11 cellular contexts compared by ENCODE assay signal in genomic region chr19:58395979-58396627, GRCh38. TPM values are rescaled to one million over a fixed set of nuclear protein-coding genes. Genes with fewer than 3 reads are reported as not detected.
DNase-seq lines count a peak whose midpoint lies in the region; ATAC-seq and TF ChIP-seq lines count a peak whose summit lies in the region.
"Had no signal": no experiment of that assay in that cellular context is flagged by ENCODE, and none has a peak within 500 bp of the region (broad histone marks: within the 10 kb centered on the region; RNA-seq: fewer than 3 reads in every experiment).

No MANE protein-coding gene starts in this region.

- H3K4me1 ChIP-seq in upper lobe of right lung (peaks cover 14% of the 10 kb centered on the region), body of pancreas (peaks cover 26% of the 10 kb centered on the region), SJCRH30 (no peaks in the 10 kb centered on the region)
- H3K4me1 ChIP-seq: BE2C had no signal

- H3K4me3 ChIP-seq in kidney epithelial cell (ENCODE audit: low read depth, low read length) (peak overlapping the region; percentile 2), upper lobe of right lung (no peak overlapping the region), body of pancreas (no peak overlapping the region), SJCRH30 (no peak overlapping the region)
- H3K4me3 ChIP-seq: right lobe of liver had no signal

- H3K27ac ChIP-seq in upper lobe of right lung = no peak overlapping the region
- no peak overlapping the region for H3K27ac ChIP-seq in body of pancreas
- no peak overlapping the region for H3K27ac ChIP-seq in SJCRH30
- H3K27ac ChIP-seq: right lobe of liver had no signal

- peak in 1 of 3 donors; percentile 26 for TF ChIP-seq POLR2A in body of pancreas (IDR thresholded peaks at IDR 0.05)

- ATAC-seq in upper lobe of right lung = peak; percentile 2
- no peak for ATAC-seq in body of pancreas
- no peak for ATAC-seq in GM21360 (IDR thresholded peaks at IDR 0.05; ENCODE audit: unreplicated experiment)

- DNase-seq in stimulated activated CD4-positive, alpha-beta T cell treated with anti-CD3 and anti-CD28 coated beads, Interleukin-15, amount 100 ng/mL, for 24 hours = peak; percentile 58
- DNase-seq in stimulated activated CD4-positive, alpha-beta T cell treated with anti-CD3 and anti-CD28 coated beads, Interleukin-4, amount 100 ng/mL, for 24 hours = no peak
- DNase-seq in astrocyte of the hippocampus (ENCODE audit: low read depth, low spot score) = peak; percentile 41
- DNase-seq in kidney epithelial cell (ENCODE audit: low read depth) = no peak
- peak; percentile 69 for DNase-seq in upper lobe of right lung
- no peak for DNase-seq in body of pancreas
- no peak for DNase-seq in SJCRH30
- DNase-seq: NCI-H1417, right lobe of liver had no signal

- peaks cover 22% of the 10 kb centered on the region for H3K27me3 ChIP-seq in kidney epithelial cell (ENCODE audit: control insufficient read depth, insufficient read depth, low read length)
- peaks cover 11% of the 10 kb centered on the region for H3K27me3 ChIP-seq in upper lobe of right lung
- no peaks in the 10 kb centered on the region for H3K27me3 ChIP-seq in body of pancreas
- H3K27me3 ChIP-seq in SJCRH30 = no peaks in the 10 kb centered on the region
- H3K27me3 ChIP-seq: BE2C, right lobe of liver had no signal

- intact Hi-C loops in upper lobe of right lung (cut with DNase I) = no loop called here
- intact Hi-C loops in body of pancreas (cut with DNase I) = no loop called here

- 5% methylated on average over 21 to 55 of the region's 75 CpGs for WGBS in body of pancreas, 2 donors

- H3K36me3 ChIP-seq in kidney epithelial cell (ENCODE audit: control insufficient read depth, insufficient read depth, low read length) (peaks cover 10% of the 10 kb centered on the region), upper lobe of right lung (peaks cover 42% of the 10 kb centered on the region), body of pancreas (replicated peaks in 1 of 2; ENCODE audit: insufficient read depth in 1 of 2, low read depth in 2 of 2) (peaks cover 17 to 21% of the 10 kb centered on the region in 2 donors), SJCRH30 (peaks cover 48% of the 10 kb centered on the region)

- H3K9me3 ChIP-seq in upper lobe of right lung (no peaks in the 10 kb centered on the region), body of pancreas (no peaks in the 10 kb centered on the region), SJCRH30 (replicated peaks) (no peaks in the 10 kb centered on the region)
- H3K9me3 ChIP-seq: BE2C, right lobe of liver had no signal

- TF ChIP-seq CTCF in kidney epithelial cell (IDR thresholded peaks at IDR 0.05; ENCODE audit: insufficient read depth, low read length, poor library complexity, severe bottlenecking) (no peak), upper lobe of right lung (IDR thresholded peaks at IDR 0.05) (no peak), body of pancreas (IDR thresholded peaks at IDR 0.05) (no peak)

RNA-seq across cellular contexts. Expression of gene RNF225, which starts 0.6 kb away (rescaled TPM):
- total RNA-seq in kidney epithelial cell (not detected in 2 replicates), upper lobe of right lung (0.55 TPM), body of pancreas (not detected)
- total RNA-seq in SJCRH30 (2014; rRNA removed; shearing (Covaris generic)) = 0.20 and 0.38 TPM in 2 replicates
- total RNA-seq: right lobe of liver had no signal

RNA-seq across cellular contexts. Expression of gene RPS5, which starts 9.0 kb away (rescaled TPM):
- 2,403 and 2,550 TPM in 2 replicates for total RNA-seq in kidney epithelial cell
- total RNA-seq in upper lobe of right lung = 721 TPM
- total RNA-seq in body of pancreas = 1,000 to 10,000 TPM in 1 of 2 donors, 100 to 1,000 TPM in 1; 577 to 1,133 TPM
- total RNA-seq in SJCRH30 (2014; rRNA removed; shearing (Covaris generic)) = 1,942 and 2,376 TPM in 2 replicates

RNA-seq across cellular contexts. Expression of gene ZNF584, which starts 12.3 kb away (rescaled TPM):
- total RNA-seq in kidney epithelial cell (6.6 and 7.1 TPM in 2 replicates), upper lobe of right lung (9.5 TPM), body of pancreas (10 to 100 TPM in 1 of 2 donors, 1 to 10 TPM in 1; 4.9 to 11.5 TPM)
- 12.2 and 13.8 TPM in 2 replicates for total RNA-seq in SJCRH30 (2014; rRNA removed; shearing (Covaris generic))

RNA-seq across cellular contexts. Expression of gene ZNF837, which starts 15.3 kb away (rescaled TPM):
- total RNA-seq in kidney epithelial cell = 4.3 and 5.9 TPM in 2 replicates
- 1.6 TPM for total RNA-seq in upper lobe of right lung
- 10 to 100 TPM in 1 of 2 donors, 1 to 10 TPM in 1; 7.3 to 15.2 TPM for total RNA-seq in body of pancreas
- 0.30 and 0.47 TPM in 2 replicates for total RNA-seq in SJCRH30 (2014; rRNA removed; shearing (Covaris generic))

RNA-seq across cellular contexts. Expression of gene ZNF497, which starts 33.6 kb away (rescaled TPM):
- 0.58 and 3.1 TPM in 2 replicates for total RNA-seq in kidney epithelial cell
- 1.4 TPM for total RNA-seq in upper lobe of right lung
- 1 to 10 TPM; 4.6 to 4.7 TPM for total RNA-seq in body of pancreas
- 0.45 and 0.73 TPM in 2 replicates for total RNA-seq in SJCRH30 (2014; rRNA removed; shearing (Covaris generic))

Comparison
In these comparisons a context has a peak if more than half of its experiments do, and no peak if none do; other contexts are left out.
1. DNase-seq: peak in stimulated activated CD4-positive, alpha-beta T cell treated with anti-CD3 and anti-CD28 coated beads, Interleukin-15, amount 100 ng/mL, for 24 hours (single experiment), astrocyte of the hippocampus (single experiment) and upper lobe of right lung (single experiment); none in stimulated activated CD4-positive, alpha-beta T cell treated with anti-CD3 and anti-CD28 coated beads, Interleukin-4, amount 100 ng/mL, for 24 hours (single experiment), kidney epithelial cell (single experiment), body of pancreas (0 of 4) and SJCRH30 (0 of 2).